In genomic region chr7:42856605-42856987, GRCh38 we compare ENCODE assay signal across 10 cellular contexts. TPM values are rescaled to one million over a fixed set of nuclear protein-coding genes. Genes with fewer than 3 reads are reported as not detected.
DNase-seq lines count a peak whose midpoint lies in the region; ATAC-seq and TF ChIP-seq lines count a peak whose summit lies in the region.
"Had no signal": no experiment of that assay in that cellular context is flagged by ENCODE, and none has a peak within 500 bp of the region (broad histone marks: within the 10 kb centered on the region; RNA-seq: fewer than 3 reads in every experiment).

No MANE protein-coding gene starts in this region.

- no peaks in the 10 kb centered on the region for H3K36me3 ChIP-seq in Caco-2 (ENCODE audit: control insufficient read depth, insufficient read depth, low read length)
- H3K36me3 ChIP-seq in psoas muscle (ENCODE audit: insufficient read depth in 1 of 2, low read depth in 1 of 2), result no peaks in the 10 kb centered on the region
- H3K36me3 ChIP-seq: right lobe of liver had no signal

- no peaks in the 10 kb centered on the region for H3K9me3 Mint-ChIP-seq in Caco-2 (ENCODE audit: unreplicated experiment)
- H3K9me3 Mint-ChIP-seq in effector memory CD8-positive, alpha-beta T cell, result no peaks in the 10 kb centered on the region

- H3K4me3 ChIP-seq in Caco-2 (ENCODE audit: low read depth, low read length) (peak overlapping the region; percentile 32), psoas muscle (peak overlapping the region; percentile 35)

- TF ChIP-seq CTCF in Caco-2 (IDR thresholded peaks at IDR 0.05; ENCODE audit: insufficient read depth in 1 of 2, low read depth in 1 of 2, low read length in 1 of 2, severe bottlenecking in 1 of 2, unreplicated experiment in 1 of 2) (no peak), psoas muscle (IDR thresholded peaks at IDR 0.05) (no peak)

- H3K9me3 ChIP-seq in Caco-2 (no peaks in the 10 kb centered on the region), psoas muscle (no peaks in the 10 kb centered on the region)
- H3K9me3 ChIP-seq: right lobe of liver had no signal

- BruUV-seq in Caco-2 (replicated peaks; lab: Mats Ljungman, UMichigan), result no TSS peak

- no peak for DNase-seq in Caco-2
- DNase-seq in effector memory CD8-positive, alpha-beta T cell, result no peak
- no peak for DNase-seq in psoas muscle
- no peak for DNase-seq in DMS 273 treated with DMSO at 0.1 percent for 48 hours (lab: John Stamatoyannopoulos, UW)
- no peak for DNase-seq in MV-4-11 (lab: John Stamatoyannopoulos, UW)
- DNase-seq: glutamatergic neuron had no signal

- POLR2A ChIA-PET in Caco-2 (lab: Charles Lee), result no interaction called here

- H3K27me3 Mint-ChIP-seq in Caco-2 (ENCODE audit: insufficient read depth, unreplicated experiment), result peaks cover 12% of the 10 kb centered on the region
- H3K27me3 Mint-ChIP-seq in effector memory CD8-positive, alpha-beta T cell, result peaks cover 40 to 61% of the 10 kb centered on the region in 2 donors

- no peak overlapping the region for H3K27ac ChIP-seq in psoas muscle
- H3K27ac ChIP-seq: right lobe of liver had no signal

- no peaks in the 10 kb centered on the region; the same call in 1 of the 2 replicates for H3K27me3 ChIP-seq in Caco-2 (replicated peaks; ENCODE audit: control insufficient read depth, insufficient read depth, low read length)
- peaks cover 0 to 14% (median 0%) of the 10 kb centered on the region in 3 donors for H3K27me3 ChIP-seq in psoas muscle (ENCODE audit: insufficient read depth in 3 of 3, low read length in 2 of 3)
- H3K27me3 ChIP-seq: right lobe of liver had no signal

- ATAC-seq in HG03460 (IDR thresholded peaks at IDR 0.05; ENCODE audit: unreplicated experiment), result peak; percentile 19
- ATAC-seq in effector memory CD8-positive, alpha-beta T cell (replicated peaks), result no peak
- ATAC-seq in psoas muscle, result no peak
- no peak for ATAC-seq in GM21723 (IDR thresholded peaks at IDR 0.05; ENCODE audit: unreplicated experiment)
- no peak for ATAC-seq in HG02610 (IDR thresholded peaks at IDR 0.05; ENCODE audit: unreplicated experiment)

- no peaks in the 10 kb centered on the region for H3K4me1 Mint-ChIP-seq in Caco-2 (ENCODE audit: low read depth, unreplicated experiment)
- peaks cover 4 to 5% of the 10 kb centered on the region in 2 donors for H3K4me1 Mint-ChIP-seq in effector memory CD8-positive, alpha-beta T cell (ENCODE audit: low read depth in 2 of 2)

- H3K4me1 ChIP-seq in Caco-2, result peaks cover 5% of the 10 kb centered on the region; the same call in 1 of the 2 replicates
- H3K4me1 ChIP-seq in psoas muscle, result no peaks in the 10 kb centered on the region
- H3K4me1 ChIP-seq: right lobe of liver had no signal

- peak overlapping the region; percentile 80 for H3K27ac Mint-ChIP-seq in Caco-2 (ENCODE audit: unreplicated experiment)
- H3K27ac Mint-ChIP-seq in effector memory CD8-positive, alpha-beta T cell, result no peak overlapping the region

- no peaks in the 10 kb centered on the region for H3K36me3 Mint-ChIP-seq in Caco-2 (ENCODE audit: insufficient read depth, unreplicated experiment)
- peaks cover 4% of the 10 kb centered on the region for H3K36me3 Mint-ChIP-seq in effector memory CD8-positive, alpha-beta T cell (ENCODE audit: insufficient read depth)

- peak overlapping the region; percentile 84 for H3K4me3 Mint-ChIP-seq in Caco-2 (ENCODE audit: unreplicated experiment)
- H3K4me3 Mint-ChIP-seq in effector memory CD8-positive, alpha-beta T cell, result peak overlapping the region; percentile 39 to 40

- 22 to 30% (median 26%) methylated on average over 19 of the region's 19 CpGs for WGBS in psoas muscle, 3 donors

- CTCF ChIA-PET in Caco-2 (lab: Charles Lee), result no interaction called here

- intact Hi-C loops in Caco-2 (cut with micrococcal nuclease; ENCODE audit: unreplicated experiment), result no loop called here
- intact Hi-C loops in psoas muscle (cut with DNase I), result no loop called here

RNA-seq across cellular contexts. Expression of gene C7orf25, which starts 55.3 kb away (rescaled TPM):
- total RNA-seq in Caco-2 (2022) (2.7 and 3.2 TPM in 2 replicates), psoas muscle (1 to 10 TPM; 1.3 to 2.4 (median 2.0) TPM)
- 1 to 10 TPM; 2.8 to 5.6 (median 4.8) TPM for polyA plus RNA-seq in psoas muscle
